Comparison of ENCODE assay signal across 25 cellular contexts in genomic region chrX:9643807-9644206, GRCh38.
A peak's percentile ranks its signal among the peaks of the same experiment; 100 is the strongest.
DNase-seq lines count a peak whose midpoint lies in the region; ATAC-seq, FAIRE-seq and TF ChIP-seq lines count a peak whose summit lies in the region.
"Had no signal": no experiment of that assay in that cellular context is flagged by ENCODE, and none has a peak within 500 bp of the region (broad histone marks: within the 10 kb centered on the region; RNA-seq: fewer than 3 reads in every experiment).

No MANE protein-coding gene starts in this region.

- SMC1A ChIA-PET in GM12878 (lab: Charles Lee; ENCODE audit: uncharacterized antibody, unreplicated experiment): no interaction called here

- H3F3A ChIP-seq in OCI-LY1 (ENCODE audit: insufficient read depth, low read length): no peaks in the 10 kb centered on the region

- peak overlapping the region; percentile 73 for H3K27ac Mint-ChIP-seq in activated naive CD4-positive, alpha-beta T cell treated with anti-CD3 and anti-CD28 coated beads, Interleukin-2, amount 10 ng/mL, durations not matched to agents 7 days and 5 days
- no peak overlapping the region for H3K27ac Mint-ChIP-seq in activated naive CD4-positive, alpha-beta T cell treated with anti-CD3 and anti-CD28 coated beads for 36 hours
- peak overlapping the region; percentile 71 for H3K27ac Mint-ChIP-seq in stimulated activated memory B cell treated with anti-CD40 and anti-IgM and Interleukin-4, amounts not matched to agents 10 μg/mL and 1 μg/mL and 100 μg/mL, for 72 hours

- DNase-seq in activated naive CD4-positive, alpha-beta T cell treated with anti-CD3 and anti-CD28 coated beads, Interleukin-2, amount 10 ng/mL, durations not matched to agents 7 days and 5 days: no peak
- no peak for DNase-seq in activated naive CD4-positive, alpha-beta T cell treated with anti-CD3 and anti-CD28 coated beads for 36 hours
- DNase-seq in GM12878 (ENCODE audit: low read depth, low spot score): no peak
- DNase-seq in NCI-H526 treated with DMSO at 0.1 percent for 48 hours (lab: John Stamatoyannopoulos, UW): no peak
- DNase-seq in SW480 (ENCODE audit: low spot score): no peak
- DNase-seq: ACHN, BE2C, colonic mucosa, GM23248, heart left ventricle, MM.1S, mucosa of descending colon, NCI-H2227 treated with DMSO at 0.1 percent for 48 hours, NCI-H748 treated with DMSO at 0.1 percent for 48 hours, upper lobe of left lung had no signal

- peak; percentile 7; the same call in 1 of the 3 replicates for ATAC-seq in GM12878
- no peak for ATAC-seq in stimulated activated memory B cell treated with anti-CD40 and anti-IgM and Interleukin-4, amounts not matched to agents 10 μg/mL and 1 μg/mL and 100 μg/mL, for 72 hours
- no peak for ATAC-seq in GM18498 (IDR thresholded peaks at IDR 0.05; ENCODE audit: unreplicated experiment)
- ATAC-seq: mucosa of descending colon had no signal

- FAIRE-seq in GM12878 (lab: Jason Lieb, UNC): no peak
- FAIRE-seq: bronchial epithelial cell had no signal

- RAD21 ChIA-PET in GM12878 (lab: Charles Lee; ENCODE audit: unreplicated experiment): no interaction called here

- H3K79me2 ChIP-seq in OCI-LY1 (ENCODE audit: insufficient read depth, low read length) (no peaks in the 10 kb centered on the region), GM12878 (ENCODE audit: control insufficient read depth, insufficient read depth, low read length) (no peaks in the 10 kb centered on the region)
- H3K79me2 ChIP-seq: parathyroid adenoma had no signal

- H3K4me3 Mint-ChIP-seq in activated naive CD4-positive, alpha-beta T cell treated with anti-CD3 and anti-CD28 coated beads, Interleukin-2, amount 10 ng/mL, durations not matched to agents 7 days and 5 days: no peak overlapping the region
- H3K4me3 Mint-ChIP-seq in activated naive CD4-positive, alpha-beta T cell treated with anti-CD3 and anti-CD28 coated beads for 36 hours: no peak overlapping the region
- no peak overlapping the region for H3K4me3 Mint-ChIP-seq in stimulated activated memory B cell treated with anti-CD40 and anti-IgM and Interleukin-4, amounts not matched to agents 10 μg/mL and 1 μg/mL and 100 μg/mL, for 72 hours
- H3K4me3 Mint-ChIP-seq: neural progenitor cell had no signal

- no peak for TF ChIP-seq RAD21 in GM12878 (IDR thresholded peaks at IDR 0.05; ENCODE audit: insufficient read depth, low read depth, low read length)

- TF ChIP-seq CTCF in OCI-LY1 (IDR thresholded peaks at IDR 0.05; ENCODE audit: low read length) (no peak), GM12878 (IDR thresholded peaks at IDR 0.05 in 2 of 3, conservative IDR thresholded peaks at IDR 0.05 in 1 of 3; ENCODE audit: control insufficient read depth in 2 of 3, extremely low read depth in 1 of 3, insufficient read depth in 1 of 3, low read depth in 3 of 3, low read length in 3 of 3) (no peak)

- H3K9ac ChIP-seq in OCI-LY1 (ENCODE audit: low read length) (no peak overlapping the region), GM12878 (ENCODE audit: control insufficient read depth, insufficient read depth, low read length) (no peak overlapping the region)
- H3K9ac ChIP-seq: GM23248, neural progenitor cell, parathyroid adenoma had no signal

- no peaks in the 10 kb centered on the region for H3K9me3 Mint-ChIP-seq in activated naive CD4-positive, alpha-beta T cell treated with anti-CD3 and anti-CD28 coated beads, Interleukin-2, amount 10 ng/mL, durations not matched to agents 7 days and 5 days
- H3K9me3 Mint-ChIP-seq in activated naive CD4-positive, alpha-beta T cell treated with anti-CD3 and anti-CD28 coated beads for 36 hours: no peaks in the 10 kb centered on the region
- H3K9me3 Mint-ChIP-seq in stimulated activated memory B cell treated with anti-CD40 and anti-IgM and Interleukin-4, amounts not matched to agents 10 μg/mL and 1 μg/mL and 100 μg/mL, for 72 hours: no peaks in the 10 kb centered on the region
- H3K9me3 Mint-ChIP-seq: neural progenitor cell had no signal

- H3K4me1 ChIP-seq in OCI-LY1 (ENCODE audit: insufficient read depth, low read length, severe bottlenecking) (peaks cover 58% of the 10 kb centered on the region), GM12878 (ENCODE audit: control insufficient read depth, insufficient read depth, low read length) (no peaks in the 10 kb centered on the region)
- H3K4me1 ChIP-seq: BE2C, colonic mucosa, neural progenitor cell, parathyroid adenoma, upper lobe of left lung had no signal

- in situ Hi-C loops in GM12878 (cut with MboI): no loop called here

- H3K36me3 ChIP-seq in OCI-LY1 (ENCODE audit: insufficient read depth, low read length) (no peaks in the 10 kb centered on the region), GM12878 (ENCODE audit: control insufficient read depth in 2 of 2, insufficient read depth in 2 of 2, low read length in 1 of 2) (no peaks in the 10 kb centered on the region)
- H3K36me3 ChIP-seq: BE2C, colonic mucosa, heart left ventricle, neural progenitor cell, upper lobe of left lung had no signal

- H2AFZ ChIP-seq in OCI-LY1 (ENCODE audit: low read length) (no peak overlapping the region), GM12878 (ENCODE audit: control insufficient read depth, low read depth, low read length) (no peak overlapping the region)
- H2AFZ ChIP-seq: GM23248, neural progenitor cell, parathyroid adenoma had no signal

- no peak overlapping the region for H3K4me3 ChIP-seq in OCI-LY1 (ENCODE audit: low read depth, low read length, poor library complexity, severe bottlenecking)
- no peak overlapping the region for H3K4me3 ChIP-seq in GM12878
- H3K4me3 ChIP-seq: colonic mucosa, GM23248, heart left ventricle, lung, mucosa of descending colon, neural progenitor cell, smooth muscle cell, upper lobe of left lung had no signal

- H3K27me3 ChIP-seq in OCI-LY1 (ENCODE audit: insufficient read depth, low read length): no peaks in the 10 kb centered on the region
- no peaks in the 10 kb centered on the region for H3K27me3 ChIP-seq in GM12878 (replicated peaks in 1 of 2; ENCODE audit: control insufficient read depth in 2 of 2, insufficient read depth in 2 of 2, low read length in 1 of 2)
- H3K27me3 ChIP-seq: BE2C, colonic mucosa, neural progenitor cell, upper lobe of left lung had no signal

- no peak for TF ChIP-seq POLR2A in GM12878 (IDR thresholded peaks at IDR 0.05; ENCODE audit: low read depth, low read length)

- no peak for TF ChIP-seq EP300 in GM12878 (IDR thresholded peaks at IDR 0.05; ENCODE audit: borderline replicate concordance in 1 of 2, control insufficient read depth in 1 of 2, low read depth in 2 of 2, low read length in 2 of 2)

- H3K27me3 Mint-ChIP-seq in activated naive CD4-positive, alpha-beta T cell treated with anti-CD3 and anti-CD28 coated beads, Interleukin-2, amount 10 ng/mL, durations not matched to agents 7 days and 5 days: no peaks in the 10 kb centered on the region
- H3K27me3 Mint-ChIP-seq in activated naive CD4-positive, alpha-beta T cell treated with anti-CD3 and anti-CD28 coated beads for 36 hours (ENCODE audit: low read depth): no peaks in the 10 kb centered on the region
- H3K27me3 Mint-ChIP-seq in stimulated activated memory B cell treated with anti-CD40 and anti-IgM and Interleukin-4, amounts not matched to agents 10 μg/mL and 1 μg/mL and 100 μg/mL, for 72 hours: no peaks in the 10 kb centered on the region

- POLR2A ChIA-PET in GM12878 (lab: Charles Lee): no interaction called here

- BruUV-seq in GM12878 (replicated peaks; lab: Mats Ljungman, UMichigan): no TSS peak

- CTCF ChIA-PET in activated naive CD4-positive, alpha-beta T cell treated with anti-CD3 and anti-CD28 coated beads, Interleukin-2, amount 10 ng/mL, durations not matched to agents 7 days and 5 days (lab: Charles Lee): no interaction called here
- CTCF ChIA-PET in activated naive CD4-positive, alpha-beta T cell treated with anti-CD3 and anti-CD28 coated beads for 36 hours (lab: Charles Lee): no interaction called here
- CTCF ChIA-PET in GM12878 (lab: Yijun Ruan, JAX): no interaction called here

- H3K4me2 ChIP-seq in OCI-LY1 (ENCODE audit: low read length): no peak overlapping the region; the same call in 1 of the 2 replicates
- no peak overlapping the region for H3K4me2 ChIP-seq in GM12878 (ENCODE audit: control insufficient read depth, insufficient read depth)
- H3K4me2 ChIP-seq: neural progenitor cell, smooth muscle cell had no signal

- intact Hi-C loops in activated naive CD4-positive, alpha-beta T cell treated with anti-CD3 and anti-CD28 coated beads for 36 hours (cut with micrococcal nuclease): loop anchor here (1.0 to 10.0 kb wide), 4 partner anchors 33 to 659 kb away; no protein-coding TSS in a partner anchor
- intact Hi-C loops in GM12878 (cut with micrococcal nuclease; ENCODE audit: unreplicated experiment): loop anchor here (1.0 to 10.0 kb wide), 2 partner anchors 33 to 179 kb away; partner anchors contain the start of gene TBL1X

- H3K9me3 ChIP-seq in OCI-LY1 (ENCODE audit: low read length) (no peaks in the 10 kb centered on the region), GM12878 (replicated peaks; ENCODE audit: control insufficient read depth, insufficient read depth, low read length) (no peaks in the 10 kb centered on the region)
- H3K9me3 ChIP-seq: BE2C, colonic mucosa, mucosa of descending colon, upper lobe of left lung had no signal

- H3K4me1 Mint-ChIP-seq in activated naive CD4-positive, alpha-beta T cell treated with anti-CD3 and anti-CD28 coated beads, Interleukin-2, amount 10 ng/mL, durations not matched to agents 7 days and 5 days: peaks cover 49% of the 10 kb centered on the region
- H3K4me1 Mint-ChIP-seq in activated naive CD4-positive, alpha-beta T cell treated with anti-CD3 and anti-CD28 coated beads for 36 hours (ENCODE audit: low read depth): peaks cover 35% of the 10 kb centered on the region
- H3K4me1 Mint-ChIP-seq in stimulated activated memory B cell treated with anti-CD40 and anti-IgM and Interleukin-4, amounts not matched to agents 10 μg/mL and 1 μg/mL and 100 μg/mL, for 72 hours: peaks cover 38% of the 10 kb centered on the region

- no peaks in the 10 kb centered on the region for H4K20me1 ChIP-seq in OCI-LY1 (ENCODE audit: insufficient read depth, low read length)
- H4K20me1 ChIP-seq in GM12878 (ENCODE audit: control insufficient read depth, insufficient read depth): no peaks in the 10 kb centered on the region

- H3K27ac ChIP-seq in OCI-LY1 (ENCODE audit: low read depth, low read length, poor library complexity, severe bottlenecking): peak overlapping the region; percentile 87
- no peak overlapping the region for H3K27ac ChIP-seq in GM12878 (ENCODE audit: control insufficient read depth, insufficient read depth)
- H3K27ac ChIP-seq: colonic mucosa, GM23248, heart left ventricle, neural progenitor cell, parathyroid adenoma, RWPE1, upper lobe of left lung, VCaP had no signal

- H3K36me3 Mint-ChIP-seq in activated naive CD4-positive, alpha-beta T cell treated with anti-CD3 and anti-CD28 coated beads, Interleukin-2, amount 10 ng/mL, durations not matched to agents 7 days and 5 days: peaks cover 7% of the 10 kb centered on the region
- peaks cover 5% of the 10 kb centered on the region for H3K36me3 Mint-ChIP-seq in activated naive CD4-positive, alpha-beta T cell treated with anti-CD3 and anti-CD28 coated beads for 36 hours (ENCODE audit: low read depth)
- H3K36me3 Mint-ChIP-seq in stimulated activated memory B cell treated with anti-CD40 and anti-IgM and Interleukin-4, amounts not matched to agents 10 μg/mL and 1 μg/mL and 100 μg/mL, for 72 hours: peaks cover 5% of the 10 kb centered on the region

- no peaks in the 10 kb centered on the region for H3K9me2 ChIP-seq in OCI-LY1 (ENCODE audit: low read depth, low read length)

- WGBS in GM12878 (ENCODE audit: insufficient coverage, insufficient replicate concordance, low lambda C conversion rate, missing lambda C conversion rate): 90% methylated on average over 4 of the region's 4 CpGs
